11 cellular contexts compared by ENCODE assay signal in genomic region chr19:2291185-2291751, GRCh38. TPM values are rescaled to one million over a fixed set of nuclear protein-coding genes. Genes with fewer than 3 reads are reported as not detected.
DNase-seq lines count a peak whose midpoint lies in the region; ATAC-seq, FAIRE-seq and TF ChIP-seq lines count a peak whose summit lies in the region.
"Had no signal": no experiment of that assay in that cellular context is flagged by ENCODE, and none has a peak within 500 bp of the region (broad histone marks: within the 10 kb centered on the region; RNA-seq: fewer than 3 reads in every experiment).

No MANE protein-coding gene starts in this region.

- H3K36me3 Mint-ChIP-seq in naive thymus-derived CD4-positive, alpha-beta T cell, result peaks cover 3 to 23% (median 5%) of the 10 kb centered on the region in 5 donors

- no peaks in the 10 kb centered on the region for H3K27me3 ChIP-seq in GM06990 (replicated peaks; ENCODE audit: control insufficient read depth, insufficient read depth, low read length)
- H3K27me3 ChIP-seq in K562 (ENCODE audit: control insufficient read depth in 2 of 2, insufficient read depth in 2 of 2, low read length in 2 of 2), result no peaks in the 10 kb centered on the region
- no peaks in the 10 kb centered on the region for H3K27me3 ChIP-seq in naive thymus-derived CD4-positive, alpha-beta T cell (ENCODE audit: control insufficient read depth in 2 of 2, insufficient read depth in 2 of 2, low read length in 2 of 2)
- peaks cover 6 to 11% of the 10 kb centered on the region in 2 donors for H3K27me3 ChIP-seq in uterus

- no peak overlapping the region for H3K4me2 ChIP-seq in K562 (ENCODE audit: insufficient read depth, low read length)

- peak overlapping the region in 9 of 10 donors; percentile 74 to 90 (median 83) for H3K4me3 Mint-ChIP-seq in naive thymus-derived CD4-positive, alpha-beta T cell

- H3K27me3 Mint-ChIP-seq in naive thymus-derived CD4-positive, alpha-beta T cell, result no peaks in the 10 kb centered on the region

- H3K36me3 ChIP-seq in GM06990 (ENCODE audit: control insufficient read depth, insufficient read depth, low read length) (no peaks in the 10 kb centered on the region; the same call in 1 of the 2 replicates), K562 (ENCODE audit: control insufficient read depth, insufficient read depth, low read length) (no peaks in the 10 kb centered on the region), uterus (no peaks in the 10 kb centered on the region)
- peaks cover 0 to 3% (median 0%) of the 10 kb centered on the region in 3 experiments for H3K36me3 ChIP-seq in naive thymus-derived CD4-positive, alpha-beta T cell (ENCODE audit: control insufficient read depth in 2 of 3, insufficient read depth in 3 of 3, low read length in 3 of 3)

- H3K4me1 Mint-ChIP-seq in naive thymus-derived CD4-positive, alpha-beta T cell, result peaks cover 22 to 42% (median 31%) of the 10 kb centered on the region in 7 donors

- no peak overlapping the region for H3K9ac ChIP-seq in K562 (ENCODE audit: insufficient read depth in 1 of 2, low read depth in 2 of 2, low read length in 2 of 2)

- DNase-seq in AG04449 (ENCODE audit: low read depth, low spot score), result no peak
- DNase-seq in GM06990 (ENCODE audit: extremely low read depth, insufficient read length), result no peak
- no peak for DNase-seq in K562 (ENCODE audit: extremely low read depth in 1 of 4, low spot score in 3 of 4)
- DNase-seq in naive thymus-derived CD4-positive, alpha-beta T cell, result no peak
- no peak for DNase-seq in GM19239 (ENCODE audit: insufficient read length, low spot score)
- no peak for DNase-seq in AG20443 (ENCODE audit: low spot score)
- DNase-seq in uterus, result no peak
- DNase-seq in activated CD8-positive, alpha-beta memory T cell treated with anti-CD3 and anti-CD28 coated beads, Interleukin-2, amount 50 U/mL, for 4 hours, result no peak
- DNase-seq: SIG-M5 had no signal

- H3K4me3 ChIP-seq in AG04449 (ENCODE audit: low read depth, low read length) (peak overlapping the region; percentile 1; the same call in 1 of the 2 replicates), GM06990 (replicated peaks; ENCODE audit: low read depth, low read length) (peak overlapping the region; percentile 64), K562 (no peak overlapping the region), uterus (no peak overlapping the region)
- H3K4me3 ChIP-seq in naive thymus-derived CD4-positive, alpha-beta T cell (ENCODE audit: low read length), result peak overlapping the region; percentile 74

- in situ Hi-C loops in K562 (cut with MboI), result no loop called here

- H3K9me3 Mint-ChIP-seq in naive thymus-derived CD4-positive, alpha-beta T cell, result peaks cover 0 to 2% (median 0%) of the 10 kb centered on the region in 11 donors

- intact Hi-C loops in K562 (cut with micrococcal nuclease) (no loop called here), uterus (cut with DNase I; ENCODE audit: low total_unique reads) (no loop called here)
- intact Hi-C loops in naive thymus-derived CD4-positive, alpha-beta T cell (cut with micrococcal nuclease), result no loop called here

- FAIRE-seq in K562 (lab: Jason Lieb, UNC) (no peak), GM19239 (lab: Jason Lieb, UNC) (no peak)
- FAIRE-seq: bronchial epithelial cell had no signal

- peaks cover 2% of the 10 kb centered on the region for H3K9me1 ChIP-seq in K562 (ENCODE audit: control insufficient read depth, insufficient read depth, low read length)

- TF ChIP-seq RAD21 in K562 (CRISPR knock-in tag; conservative IDR thresholded peaks at IDR 0.05 in 1 of 2, IDR thresholded peaks at IDR 0.05 in 1 of 2), result no peak

- no peak overlapping the region for H2AFZ ChIP-seq in K562 (ENCODE audit: low read depth, low read length)

- TF ChIP-seq EP300 in K562 (IDR thresholded peaks at IDR 0.05; ENCODE audit: low read length), result no peak

- peaks cover 10 to 56% of the 10 kb centered on the region in 2 experiments for H3K4me1 ChIP-seq in K562 (replicated peaks in 1 of 2; ENCODE audit: control insufficient read depth in 2 of 2, insufficient read depth in 2 of 2, low read length in 2 of 2)
- H3K4me1 ChIP-seq in naive thymus-derived CD4-positive, alpha-beta T cell (ENCODE audit: control insufficient read depth in 2 of 2, insufficient read depth in 2 of 2, low read length in 2 of 2), result peaks cover 15 to 19% of the 10 kb centered on the region in 2 donors
- peaks cover 0 to 30% of the 10 kb centered on the region in 2 donors for H3K4me1 ChIP-seq in uterus

- no peaks in the 10 kb centered on the region for H3K79me2 ChIP-seq in K562 (ENCODE audit: control insufficient read depth, insufficient read depth, low read length)

- no peak for TF ChIP-seq CTCF in AG04449 (IDR thresholded peaks at IDR 0.05; ENCODE audit: insufficient read depth, low read length, missing control alignments)
- TF ChIP-seq CTCF in GM06990 (IDR thresholded peaks at IDR 0.05; ENCODE audit: insufficient read depth, low read length, poor library complexity, severe bottlenecking), result no peak
- TF ChIP-seq CTCF in K562 (IDR thresholded peaks at IDR 0.05 in 2 of 3, conservative IDR thresholded peaks at IDR 0.05 in 1 of 3; ENCODE audit: insufficient read depth in 2 of 3, low read depth in 1 of 3, low read length in 3 of 3), result no peak
- TF ChIP-seq CTCF in uterus (IDR thresholded peaks at IDR 0.05), result no peak

- no TSS peak for BruUV-seq in K562 (replicated peaks; lab: Mats Ljungman, UMichigan)

- POLR2A ChIA-PET in AG04449 (lab: Yijun Ruan, JAX), result no interaction called here
- POLR2A ChIA-PET in K562 (lab: Yijun Ruan, JAX), result interaction anchor here (0.6 to 2.3 kb wide), 5 partner anchors 9 to 103 kb away, joined by 3 to 10 read pairs (median 3); partner anchors contain the start of gene PEAK3
- POLR2A ChIA-PET in naive thymus-derived CD4-positive, alpha-beta T cell (lab: Charles Lee), result interaction anchor here (0.6 to 2.2 kb wide), 10 partner anchors 9 to 137 kb away, joined by 3 to 14 read pairs (median 4); partner anchors contain the start of genes LSM7, PEAK3 and SPPL2B

- H3K27ac ChIP-seq in K562 (ENCODE audit: extremely low read depth, low read depth, low read length) (no peak overlapping the region), uterus (no peak overlapping the region)
- H3K27ac ChIP-seq in naive thymus-derived CD4-positive, alpha-beta T cell (ENCODE audit: low read depth, low read length), result peak overlapping the region; percentile 59

- TF ChIP-seq POLR2A in K562 (conservative IDR thresholded peaks at IDR 0.05) (no peak), uterus (IDR thresholded peaks at IDR 0.05) (no peak)

- H3K9me3 ChIP-seq in K562 (replicated peaks; ENCODE audit: control insufficient read depth, insufficient read depth, low read depth, low read length) (no peaks in the 10 kb centered on the region), uterus (no peaks in the 10 kb centered on the region)
- H3K9me3 ChIP-seq in naive thymus-derived CD4-positive, alpha-beta T cell (ENCODE audit: control insufficient read depth in 2 of 3, low read length in 3 of 3), result no peaks in the 10 kb centered on the region

- 98% methylated on average over 33 of the region's 67 CpGs for WGBS in K562 (ENCODE audit: insufficient coverage, low coverage, missing lambda C conversion rate)

- peak overlapping the region in 1 of 9 donors; percentile 78 for H3K27ac Mint-ChIP-seq in naive thymus-derived CD4-positive, alpha-beta T cell

- no peaks in the 10 kb centered on the region for H4K20me1 ChIP-seq in K562 (replicated peaks; ENCODE audit: control insufficient read depth, insufficient read depth, low read length)

- ATAC-seq in K562, result no peak
- no peak for ATAC-seq in naive thymus-derived CD4-positive, alpha-beta T cell

- CTCF ChIA-PET in AG04449 (lab: Yijun Ruan, JAX) (interaction anchor here (0.7 to 1.1 kb wide), 3 partner anchors 11 to 24 kb away, joined by 3 to 5 read pairs (median 3); no protein-coding TSS in a partner anchor), K562 (lab: Yijun Ruan, JAX; ENCODE audit: low intra/inter-chr PET ratio) (no interaction called here)
- CTCF ChIA-PET in naive thymus-derived CD4-positive, alpha-beta T cell (lab: Charles Lee), result interaction anchor here (1.0 kb wide), 1 partner anchor 11 kb away, joined by 3 read pairs; no protein-coding TSS in a partner anchor

RNA-seq across cellular contexts. Expression of gene PEAK3, which starts 9.3 kb away (rescaled TPM):
- 0.49 TPM in 1 of 2 replicates, not detected in the other for total RNA-seq in K562 (2011; cell fraction: chromatin; rRNA removed; ENCODE audit: low replicate concordance)
- 0.17 TPM in 1 of 2 replicates, not detected in the other for total RNA-seq in K562 (2011; cell fraction: nucleolus; rRNA removed)
- not detected in 2 replicates for total RNA-seq in K562 (2011; cell fraction: nucleoplasm; rRNA removed)
- 0.16 TPM in 1 of 2 replicates, not detected in the other for total RNA-seq in K562 (2014; rRNA removed)
- not detected in 2 replicates for total RNA-seq in K562 (2014; rRNA removed; fragmentation: Illumina TruSeq; extraction: Trizol)
- total RNA-seq in K562 (2015; rRNA removed; fragmentation: Illumina TruSeq; extraction: Trizol), result not detected in 2 replicates
- total RNA-seq in K562 (2021), result 0.13 and 0.40 TPM in 2 replicates
- polyA plus RNA-seq in K562 (2011; rRNA removed), result 0.03 TPM in 1 of 2 replicates, not detected in the other
- polyA plus RNA-seq in K562 (2011; cell fraction: cytosol; rRNA removed), result not detected in 2 replicates
- polyA plus RNA-seq in K562 (2011; cell fraction: nucleus; rRNA removed), result 0.10 TPM in 1 of 2 replicates, not detected in the other
- 0.27 and 0.66 TPM in 2 replicates for polyA plus RNA-seq in K562 (2012)
- 0.06 TPM in 1 of 2 replicates, not detected in the other for polyA plus RNA-seq in K562 (2014; fragmentation: Illumina TruSeq; extraction: Trizol)
- polyA plus RNA-seq in K562 (2014; fragmentation: Nextera tagmentation; extraction: Ambion mirVana), result not detected
- polyA plus RNA-seq in K562 (2014; rRNA removed), result 0.07 TPM in 1 of 2 replicates, not detected in the other
- not detected in 2 replicates for polyA minus RNA-seq in K562 (2011; rRNA and poly(A)+ RNA removed)
- not detected in 2 replicates for polyA minus RNA-seq in K562 (2011; cell fraction: cytosol; rRNA and poly(A)+ RNA removed)
- polyA minus RNA-seq in K562 (2011; cell fraction: nucleus; rRNA and poly(A)+ RNA removed), result 0.11 and 0.13 TPM in 2 replicates
- 1 to 10 TPM in 1 of 5 experiments, under 1 TPM in 3, not detected in 1; 0.14 to 3.9 (median 0.45) TPM for total RNA-seq in naive thymus-derived CD4-positive, alpha-beta T cell
- polyA plus RNA-seq in naive thymus-derived CD4-positive, alpha-beta T cell, result under 1 TPM; 0.14 to 0.44 TPM
- under 1 TPM in 2 of 4 donors, not detected in 2; 0.26 to 0.40 TPM for total RNA-seq in uterus
- total RNA-seq: bronchial epithelial cell had no signal

RNA-seq across cellular contexts. Expression of gene LINGO3, which starts 16.7 kb away (rescaled TPM):
- not detected in 2 replicates for total RNA-seq in K562 (2011; cell fraction: chromatin; rRNA removed; ENCODE audit: low replicate concordance)
- not detected in 2 replicates for total RNA-seq in K562 (2011; cell fraction: nucleolus; rRNA removed)
- not detected in 2 replicates for total RNA-seq in K562 (2011; cell fraction: nucleoplasm; rRNA removed)
- total RNA-seq in K562 (2014; rRNA removed), result 0.05 TPM in 1 of 2 replicates, not detected in the other
- not detected in 2 replicates for total RNA-seq in K562 (2014; rRNA removed; fragmentation: Illumina TruSeq; extraction: Trizol)
- total RNA-seq in K562 (2015; rRNA removed; fragmentation: Illumina TruSeq; extraction: Trizol), result not detected in 2 replicates
- total RNA-seq in K562 (2021), result not detected in 2 replicates
- 0.03 and 0.07 TPM in 2 replicates for polyA plus RNA-seq in K562 (2011; rRNA removed)
- 0.06 and 0.07 TPM in 2 replicates for polyA plus RNA-seq in K562 (2011; cell fraction: cytosol; rRNA removed)
- not detected in 2 replicates for polyA plus RNA-seq in K562 (2011; cell fraction: nucleus; rRNA removed)
- 0.47 and 1.6 TPM in 2 replicates for polyA plus RNA-seq in K562 (2012)
- polyA plus RNA-seq in K562 (2014; fragmentation: Illumina TruSeq; extraction: Trizol), result not detected in 2 replicates
- polyA plus RNA-seq in K562 (2014; fragmentation: Nextera tagmentation; extraction: Ambion mirVana), result under 1 TPM in 1 of 2 experiments, not detected in 1; 0.03 TPM
- polyA plus RNA-seq in K562 (2014; rRNA removed), result not detected in 2 replicates
- not detected in 2 replicates for polyA minus RNA-seq in K562 (2011; rRNA and poly(A)+ RNA removed)
- polyA minus RNA-seq in K562 (2011; cell fraction: cytosol; rRNA and poly(A)+ RNA removed), result not detected in 2 replicates
- not detected in 2 replicates for polyA minus RNA-seq in K562 (2011; cell fraction: nucleus; rRNA and poly(A)+ RNA removed)
- total RNA-seq in naive thymus-derived CD4-positive, alpha-beta T cell, result 1 to 10 TPM in 2 of 5 experiments, under 1 TPM in 3; 0.27 to 1.8 (median 0.72) TPM
- polyA plus RNA-seq in naive thymus-derived CD4-positive, alpha-beta T cell, result 10 to 100 TPM in 1 of 2 donors, 1 to 10 TPM in 1; 3.6 to 12.9 TPM
- not detected for total RNA-seq in uterus
- total RNA-seq: bronchial epithelial cell, subcutaneous adipose tissue had no signal

RNA-seq across cellular contexts. Expression of gene JSRP1, which starts 35.1 kb away (rescaled TPM):
- total RNA-seq in K562 (2011; cell fraction: chromatin; rRNA removed; ENCODE audit: low replicate concordance), result 1.7 TPM in 1 of 2 replicates, not detected in the other
- total RNA-seq in K562 (2011; cell fraction: nucleolus; rRNA removed), result 0.92 TPM in 1 of 2 replicates, not detected in the other
- 2.7 TPM in 1 of 2 replicates, not detected in the other for total RNA-seq in K562 (2011; cell fraction: nucleoplasm; rRNA removed)
- total RNA-seq in K562 (2014; rRNA removed) (0.29 TPM in 1 of 2 replicates, not detected in the other), K562 (2014; rRNA removed; fragmentation: Illumina TruSeq; extraction: Trizol) (0.40 and 0.45 TPM in 2 replicates), K562 (2015; rRNA removed; fragmentation: Illumina TruSeq; extraction: Trizol) (0.51 and 0.57 TPM in 2 replicates), K562 (2021) (0.58 and 0.78 TPM in 2 replicates), uterus (not detected)
- polyA plus RNA-seq in K562 (2011; rRNA removed) (not detected in 2 replicates), K562 (2014; fragmentation: Illumina TruSeq; extraction: Trizol) (not detected in 2 replicates), K562 (2014; fragmentation: Nextera tagmentation; extraction: Ambion mirVana) (under 1 TPM in 1 of 2 experiments, not detected in 1; 0.08 TPM), K562 (2014; rRNA removed) (1.2 and 2.1 TPM in 2 replicates)
- 0.09 TPM in 1 of 2 replicates, not detected in the other for polyA plus RNA-seq in K562 (2011; cell fraction: cytosol; rRNA removed)
- 0.58 TPM in 1 of 2 replicates, not detected in the other for polyA plus RNA-seq in K562 (2011; cell fraction: nucleus; rRNA removed)
- 2.3 and 2.7 TPM in 2 replicates for polyA plus RNA-seq in K562 (2012)
- 0.63 TPM in 1 of 2 replicates, not detected in the other for polyA minus RNA-seq in K562 (2011; rRNA and poly(A)+ RNA removed)
- polyA minus RNA-seq in K562 (2011; cell fraction: cytosol; rRNA and poly(A)+ RNA removed), result not detected in 2 replicates
- polyA minus RNA-seq in K562 (2011; cell fraction: nucleus; rRNA and poly(A)+ RNA removed), result 1.00 TPM in 1 of 2 replicates, not detected in the other
- under 1 TPM in 3 of 5 experiments, not detected in 2; 0.24 to 0.41 (median 0.27) TPM for total RNA-seq in naive thymus-derived CD4-positive, alpha-beta T cell
- under 1 TPM in 1 of 2 donors, not detected in 1; 0.54 TPM for polyA plus RNA-seq in naive thymus-derived CD4-positive, alpha-beta T cell
- total RNA-seq: bronchial epithelial cell, subcutaneous adipose tissue had no signal

RNA-seq across cellular contexts. Expression of gene LSM7, which starts 37.1 kb away (rescaled TPM):
- total RNA-seq in K562 (2011; cell fraction: chromatin; rRNA removed; ENCODE audit: low replicate concordance), result 46.8 and 94.0 TPM in 2 replicates
- total RNA-seq in K562 (2011; cell fraction: nucleolus; rRNA removed), result 108 and 115 TPM in 2 replicates
- 89.3 and 125 TPM in 2 replicates for total RNA-seq in K562 (2011; cell fraction: nucleoplasm; rRNA removed)
- total RNA-seq in K562 (2014; rRNA removed), result 408 and 578 TPM in 2 replicates
- total RNA-seq in K562 (2014; rRNA removed; fragmentation: Illumina TruSeq; extraction: Trizol), result 117 and 146 TPM in 2 replicates
- 261 and 265 TPM in 2 replicates for total RNA-seq in K562 (2015; rRNA removed; fragmentation: Illumina TruSeq; extraction: Trizol)
- 284 and 286 TPM in 2 replicates for total RNA-seq in K562 (2021)
- 450 and 480 TPM in 2 replicates for polyA plus RNA-seq in K562 (2011; rRNA removed)
- polyA plus RNA-seq in K562 (2011; cell fraction: cytosol; rRNA removed), result 1,525 and 1,825 TPM in 2 replicates
- polyA plus RNA-seq in K562 (2011; cell fraction: nucleus; rRNA removed), result 285 TPM in 2 replicates
- 272 and 399 TPM in 2 replicates for polyA plus RNA-seq in K562 (2012)
- polyA plus RNA-seq in K562 (2014; fragmentation: Illumina TruSeq; extraction: Trizol), result 147 and 242 TPM in 2 replicates
- polyA plus RNA-seq in K562 (2014; fragmentation: Nextera tagmentation; extraction: Ambion mirVana), result 100 to 1,000 TPM in 1 of 2 experiments, 10 to 100 TPM in 1; 40.5 to 147 TPM
- 650 and 690 TPM in 2 replicates for polyA plus RNA-seq in K562 (2014; rRNA removed)
- polyA minus RNA-seq in K562 (2011; rRNA and poly(A)+ RNA removed), result 39.4 and 52.2 TPM in 2 replicates
- 59.3 and 94.0 TPM in 2 replicates for polyA minus RNA-seq in K562 (2011; cell fraction: cytosol; rRNA and poly(A)+ RNA removed)
- polyA minus RNA-seq in K562 (2011; cell fraction: nucleus; rRNA and poly(A)+ RNA removed), result 39.6 and 56.8 TPM in 2 replicates
- 100 to 1,000 TPM in 3 of 5 experiments, 10 to 100 TPM in 2; 79.4 to 131 (median 102) TPM for total RNA-seq in naive thymus-derived CD4-positive, alpha-beta T cell
- 100 to 1,000 TPM; 142 to 182 TPM for polyA plus RNA-seq in naive thymus-derived CD4-positive, alpha-beta T cell
- 100 to 1,000 TPM in 3 of 4 donors, 10 to 100 TPM in 1; 51.8 to 186 (median 142) TPM for total RNA-seq in uterus

RNA-seq across cellular contexts. Expression of gene SPPL2B, which starts 37.2 kb away (rescaled TPM):
- total RNA-seq in K562 (2011; cell fraction: chromatin; rRNA removed; ENCODE audit: low replicate concordance), result 147 and 415 TPM in 2 replicates
- total RNA-seq in K562 (2011; cell fraction: nucleolus; rRNA removed), result 310 and 318 TPM in 2 replicates
- 175 and 195 TPM in 2 replicates for total RNA-seq in K562 (2011; cell fraction: nucleoplasm; rRNA removed)
- total RNA-seq in K562 (2014; rRNA removed) (32.0 and 33.9 TPM in 2 replicates), K562 (2014; rRNA removed; fragmentation: Illumina TruSeq; extraction: Trizol) (2.6 and 4.1 TPM in 2 replicates), K562 (2015; rRNA removed; fragmentation: Illumina TruSeq; extraction: Trizol) (15.1 and 16.9 TPM in 2 replicates), K562 (2021) (63.6 and 74.0 TPM in 2 replicates), uterus (10 to 100 TPM; 14.3 to 58.5 (median 31.5) TPM)
- polyA plus RNA-seq in K562 (2011; rRNA removed) (24.9 and 30.0 TPM in 2 replicates), K562 (2014; fragmentation: Illumina TruSeq; extraction: Trizol) (8.4 and 19.9 TPM in 2 replicates), K562 (2014; fragmentation: Nextera tagmentation; extraction: Ambion mirVana) (under 1 TPM; 0.20 to 0.29 TPM), K562 (2014; rRNA removed) (62.9 and 81.2 TPM in 2 replicates)
- polyA plus RNA-seq in K562 (2011; cell fraction: cytosol; rRNA removed), result 28.7 and 44.8 TPM in 2 replicates
- 317 and 559 TPM in 2 replicates for polyA plus RNA-seq in K562 (2011; cell fraction: nucleus; rRNA removed)
- 67.0 and 110 TPM in 2 replicates for polyA plus RNA-seq in K562 (2012)
- polyA minus RNA-seq in K562 (2011; rRNA and poly(A)+ RNA removed), result 3.4 and 6.9 TPM in 2 replicates
- polyA minus RNA-seq in K562 (2011; cell fraction: cytosol; rRNA and poly(A)+ RNA removed), result 14.0 and 22.7 TPM in 2 replicates
- 52.0 and 52.1 TPM in 2 replicates for polyA minus RNA-seq in K562 (2011; cell fraction: nucleus; rRNA and poly(A)+ RNA removed)
- 100 to 1,000 TPM in 4 of 5 experiments, 10 to 100 TPM in 1; 92.2 to 150 (median 140) TPM for total RNA-seq in naive thymus-derived CD4-positive, alpha-beta T cell
- polyA plus RNA-seq in naive thymus-derived CD4-positive, alpha-beta T cell, result 10 to 100 TPM; 11.1 to 15.7 TPM

Comparison
In these comparisons a context has a peak if more than half of its experiments do, and no peak if none do; other contexts are left out.
1. H3K4me3 ChIP-seq: peak in AG04449 (single experiment), GM06990 (single experiment) and naive thymus-derived CD4-positive, alpha-beta T cell (single experiment); none in K562 (single experiment) and uterus (0 of 2).